ENCODE assay signal across 9 cellular contexts in genomic region chr20:62935968-62936585, GRCh38. TPM values are rescaled to one million over a fixed set of nuclear protein-coding genes. Genes with fewer than 3 reads are reported as not detected.
DNase-seq lines count a peak whose midpoint lies in the region; ATAC-seq and TF ChIP-seq lines count a peak whose summit lies in the region.
"Had no signal": no experiment of that assay in that cellular context is flagged by ENCODE, and none has a peak within 500 bp of the region (broad histone marks: within the 10 kb centered on the region; RNA-seq: fewer than 3 reads in every experiment).

No MANE protein-coding gene starts in this region.

- no peak overlapping the region for H3K27ac ChIP-seq in DOHH2 (ENCODE audit: low read depth, low read length)
- no peak overlapping the region for H3K27ac ChIP-seq in trophoblast cell (ENCODE audit: low read depth, low read length)

- H3K4ac ChIP-seq in trophoblast cell (ENCODE audit: low read depth, low read length): peak overlapping the region; percentile 96

- no peak overlapping the region for H3K18ac ChIP-seq in trophoblast cell (ENCODE audit: low read length)

- no peak for DNase-seq in NT2/D1 (ENCODE audit: low read depth, low spot score)
- DNase-seq in epithelial cell of proximal tubule (ENCODE audit: low read depth): no peak
- DNase-seq in trophoblast cell: peak; percentile 72 to 78
- no peak for DNase-seq in activated CD4-positive, alpha-beta T cell treated with anti-CD3 and anti-CD28 coated beads, Interleukin-2, amount 10 ng/mL, durations not matched to agents 24 days and 14 days
- DNase-seq in NOMO-1 treated with dmso at 0.1 percent for 144 hours (lab: John Stamatoyannopoulos, UW; ENCODE audit: unreplicated experiment): no peak
- no peak for DNase-seq in cerebellar cortex (ENCODE audit: low spot score)

- no peaks in the 10 kb centered on the region for H3K9me2 ChIP-seq in DOHH2 (replicated peaks; ENCODE audit: control insufficient read depth, low read length)

- peak overlapping the region; percentile 84 for H3K4me2 ChIP-seq in DOHH2 (ENCODE audit: low read length)
- H3K4me2 ChIP-seq in trophoblast cell (ENCODE audit: low read length): peak overlapping the region; percentile 64

- TF ChIP-seq CTCF in DOHH2 (IDR thresholded peaks at IDR 0.05; ENCODE audit: low read depth, low read length, poor library complexity, severe bottlenecking) (no peak), epithelial cell of proximal tubule (conservative IDR thresholded peaks at IDR 0.05; ENCODE audit: low read depth, low read length) (no peak)

- no peak overlapping the region for H2BK120ac ChIP-seq in trophoblast cell (ENCODE audit: insufficient read depth, low read length, poor library complexity)

- H3K27ac Mint-ChIP-seq in activated CD4-positive, alpha-beta T cell treated with anti-CD3 and anti-CD28 coated beads, Interleukin-2, amount 10 ng/mL, durations not matched to agents 24 days and 14 days: no peak overlapping the region

- H2AFZ ChIP-seq in trophoblast cell (ENCODE audit: insufficient read depth, low read length, poor library complexity): no peak overlapping the region

- no CpG with 5 or more reads among the region's 22 CpGs for WGBS in trophoblast cell (ENCODE audit: extremely low coverage, insufficient coverage, insufficient read length)

- H3K27me3 Mint-ChIP-seq in activated CD4-positive, alpha-beta T cell treated with anti-CD3 and anti-CD28 coated beads, Interleukin-2, amount 10 ng/mL, durations not matched to agents 24 days and 14 days: no peaks in the 10 kb centered on the region

- no peaks in the 10 kb centered on the region for H3F3A ChIP-seq in DOHH2 (ENCODE audit: control insufficient read depth, insufficient read depth)

- H3K9me3 ChIP-seq in DOHH2 (ENCODE audit: control insufficient read depth, insufficient read depth, low read length) (no peaks in the 10 kb centered on the region), NT2/D1 (ENCODE audit: insufficient read depth, low read length) (no peaks in the 10 kb centered on the region), trophoblast cell (ENCODE audit: insufficient read depth, low read depth, low read length) (no peaks in the 10 kb centered on the region)
- H3K9me3 ChIP-seq: Peyer's patch had no signal

- H3K4me1 ChIP-seq in DOHH2 (ENCODE audit: control insufficient read depth, low read length) (peaks cover 67% of the 10 kb centered on the region), NT2/D1 (ENCODE audit: insufficient read depth, insufficient read length) (peaks cover 15% of the 10 kb centered on the region), trophoblast cell (ENCODE audit: control insufficient read depth in 1 of 2, insufficient read depth in 2 of 2, low read length in 2 of 2) (peaks cover 11 to 23% of the 10 kb centered on the region in 2 experiments)

- no peak overlapping the region for H4K12ac ChIP-seq in trophoblast cell (ENCODE audit: low read depth, low read length)

- H4K20me1 ChIP-seq in DOHH2 (ENCODE audit: control insufficient read depth, insufficient read depth, low read depth, low read length): peaks cover 15% of the 10 kb centered on the region; the same call in 1 of the 2 replicates

- H2BK5ac ChIP-seq in trophoblast cell (ENCODE audit: low read depth, low read length, poor library complexity): no peak overlapping the region

- peaks cover 27% of the 10 kb centered on the region for H3K36me3 Mint-ChIP-seq in activated CD4-positive, alpha-beta T cell treated with anti-CD3 and anti-CD28 coated beads, Interleukin-2, amount 10 ng/mL, durations not matched to agents 24 days and 14 days (ENCODE audit: low read depth)

- H3K23ac ChIP-seq in trophoblast cell (ENCODE audit: low read length): no peak overlapping the region

- H3K36me3 ChIP-seq in DOHH2 (ENCODE audit: control insufficient read depth, low read length): peaks cover 60% of the 10 kb centered on the region
- peaks cover 61% of the 10 kb centered on the region for H3K36me3 ChIP-seq in NT2/D1 (ENCODE audit: insufficient read depth, insufficient read length, low read length)
- H3K36me3 ChIP-seq in trophoblast cell (ENCODE audit: control insufficient read depth in 1 of 2, insufficient read depth in 2 of 2, low read length in 2 of 2): peaks cover 18 to 19% of the 10 kb centered on the region in 2 experiments

- H3K4me3 Mint-ChIP-seq in activated CD4-positive, alpha-beta T cell treated with anti-CD3 and anti-CD28 coated beads, Interleukin-2, amount 10 ng/mL, durations not matched to agents 24 days and 14 days: no peak overlapping the region

- no peak overlapping the region for H4K8ac ChIP-seq in trophoblast cell (ENCODE audit: low read depth, low read length)

- H2BK12ac ChIP-seq in trophoblast cell (ENCODE audit: low read length): no peak overlapping the region

- intact Hi-C loops in activated CD4-positive, alpha-beta T cell treated with anti-CD3 and anti-CD28 coated beads, Interleukin-2, amount 10 ng/mL, durations not matched to agents 24 days and 14 days (cut with micrococcal nuclease): loop anchor here (5.0 kb wide), 2 partner anchors 281 to 1021 kb away; partner anchors contain the start of genes UCKL1 and YTHDF1

- H3K9me3 Mint-ChIP-seq in activated CD4-positive, alpha-beta T cell treated with anti-CD3 and anti-CD28 coated beads, Interleukin-2, amount 10 ng/mL, durations not matched to agents 24 days and 14 days: no peaks in the 10 kb centered on the region

- H3K27me3 ChIP-seq in DOHH2 (ENCODE audit: control insufficient read depth, low read length): no peaks in the 10 kb centered on the region
- H3K27me3 ChIP-seq in NT2/D1 (ENCODE audit: insufficient read depth, insufficient read length): no peaks in the 10 kb centered on the region
- no peaks in the 10 kb centered on the region for H3K27me3 ChIP-seq in trophoblast cell (ENCODE audit: insufficient read depth, low read length)
- H3K27me3 ChIP-seq: Peyer's patch had no signal

- peak overlapping the region; percentile 34 for H3K9ac ChIP-seq in NT2/D1 (ENCODE audit: insufficient read length, low read depth)
- H3K9ac ChIP-seq in trophoblast cell (ENCODE audit: low read length): no peak overlapping the region

- H2AK5ac ChIP-seq in trophoblast cell (ENCODE audit: low read length): no peak overlapping the region

- H3K79me2 ChIP-seq in DOHH2 (ENCODE audit: control insufficient read depth, low read length) (peaks cover 96% of the 10 kb centered on the region), trophoblast cell (ENCODE audit: control insufficient read depth, insufficient read depth, low read length, poor library complexity) (peaks cover 51% of the 10 kb centered on the region)

- H4K91ac ChIP-seq in trophoblast cell (ENCODE audit: low read depth, low read length): no peak overlapping the region

- H3K4me3 ChIP-seq in DOHH2 (ENCODE audit: low read length): peak overlapping the region; percentile 94
- H3K4me3 ChIP-seq in NT2/D1 (ENCODE audit: insufficient read length, low read depth): peak overlapping the region; percentile 97
- H3K4me3 ChIP-seq in epithelial cell of proximal tubule (ENCODE audit: low read depth, low read length): peak overlapping the region; percentile 85
- no peak overlapping the region for H3K4me3 ChIP-seq in trophoblast cell (ENCODE audit: low read depth, low read length)

- no peak overlapping the region for H3K14ac ChIP-seq in trophoblast cell (ENCODE audit: low read length)

- ATAC-seq in HG03135 (IDR thresholded peaks at IDR 0.05; ENCODE audit: unreplicated experiment): no peak

- H3K79me1 ChIP-seq in trophoblast cell (ENCODE audit: low read length): peaks cover 19% of the 10 kb centered on the region

- peaks cover 20% of the 10 kb centered on the region for H3K4me1 Mint-ChIP-seq in activated CD4-positive, alpha-beta T cell treated with anti-CD3 and anti-CD28 coated beads, Interleukin-2, amount 10 ng/mL, durations not matched to agents 24 days and 14 days

RNA-seq across cellular contexts. Expression of gene GID8, which starts 1.9 kb away (rescaled TPM):
- 23.2 and 23.6 TPM in 2 replicates for total RNA-seq in epithelial cell of proximal tubule
- polyA plus RNA-seq in trophoblast cell (2013): 37.2 and 37.5 TPM in 2 replicates
- total RNA-seq in activated CD4-positive, alpha-beta T cell treated with anti-CD3 and anti-CD28 coated beads, Interleukin-2, amount 10 ng/mL, durations not matched to agents 24 days and 14 days: 50.0 and 58.0 TPM in 2 replicates

RNA-seq across cellular contexts. Expression of gene DIDO1, which starts 9.8 kb away (rescaled TPM):
- 26.9 and 32.3 TPM in 2 replicates for total RNA-seq in epithelial cell of proximal tubule
- 31.7 and 32.7 TPM in 2 replicates for polyA plus RNA-seq in trophoblast cell (2013)
- total RNA-seq in activated CD4-positive, alpha-beta T cell treated with anti-CD3 and anti-CD28 coated beads, Interleukin-2, amount 10 ng/mL, durations not matched to agents 24 days and 14 days: 58.5 and 61.2 TPM in 2 replicates

RNA-seq across cellular contexts. Expression of gene SLC17A9, which starts 16.4 kb away (rescaled TPM):
- 17.4 and 19.5 TPM in 2 replicates for total RNA-seq in epithelial cell of proximal tubule
- polyA plus RNA-seq in trophoblast cell (2013): 1.5 and 1.6 TPM in 2 replicates
- 13.0 and 14.0 TPM in 2 replicates for total RNA-seq in activated CD4-positive, alpha-beta T cell treated with anti-CD3 and anti-CD28 coated beads, Interleukin-2, amount 10 ng/mL, durations not matched to agents 24 days and 14 days

Comparison
In these comparisons a context has a peak if more than half of its experiments do, and no peak if none do; other contexts are left out.
1. DNase-seq: peak in trophoblast cell (2 of 2); none in NT2/D1 (single experiment), epithelial cell of proximal tubule (single experiment), activated CD4-positive, alpha-beta T cell treated with anti-CD3 and anti-CD28 coated beads, Interleukin-2, amount 10 ng/mL, durations not matched to agents 24 days and 14 days (single experiment), NOMO-1 treated with dmso at 0.1 percent for 144 hours (single experiment) and cerebellar cortex (single experiment).